Comparison of ENCODE assay signal across 9 cellular contexts in genomic region chr4:72974694-72975487, GRCh38.
A peak's percentile ranks its signal among the peaks of the same experiment; 100 is the strongest.
DNase-seq lines count a peak whose midpoint lies in the region; FAIRE-seq and TF ChIP-seq lines count a peak whose summit lies in the region.
"Had no signal": no experiment of that assay in that cellular context is flagged by ENCODE, and none has a peak within 500 bp of the region (broad histone marks: within the 10 kb centered on the region; RNA-seq: fewer than 3 reads in every experiment).

No MANE protein-coding gene starts in this region.

- TF ChIP-seq EP300 in ovary (IDR thresholded peaks at IDR 0.05), result no peak

- H3K36me3 ChIP-seq in OCI-LY3 (replicated peaks; ENCODE audit: low read depth, low read length), result no peaks in the 10 kb centered on the region
- no peaks in the 10 kb centered on the region for H3K36me3 ChIP-seq in endothelial cell of umbilical vein (ENCODE audit: control insufficient read depth in 2 of 2, extremely low read depth in 1 of 2, insufficient read depth in 2 of 2, low read length in 2 of 2)
- no peaks in the 10 kb centered on the region for H3K36me3 ChIP-seq in skeletal muscle satellite cell (ENCODE audit: insufficient read depth, low read length)
- H3K36me3 ChIP-seq in ovary, result no peaks in the 10 kb centered on the region

- no peak for TF ChIP-seq CTCF in OCI-LY3 (IDR thresholded peaks at IDR 0.05; ENCODE audit: low read depth, low read length)
- TF ChIP-seq CTCF in endothelial cell of umbilical vein (IDR thresholded peaks at IDR 0.05; ENCODE audit: extremely low read depth in 1 of 2, insufficient read depth in 1 of 2, low read depth in 1 of 2, low read length in 2 of 2), result no peak
- no peak for TF ChIP-seq CTCF in ovary (IDR thresholded peaks at IDR 0.05)

- in situ Hi-C loops in KBM-7 (cut with MboI; ENCODE audit: low pct_unique_long_range_greater_than_20kb, low sequenced_read_pairs), result no loop called here

- intact Hi-C loops in endothelial cell of umbilical vein (cut with micrococcal nuclease) (loop anchor here (2.0 to 10.0 kb wide), 4 partner anchors 94 to 658 kb away; partner anchors contain the start of genes ADAMTS3, ANKRD17 and COX18), ovary (cut with DNase I) (no loop called here)

- H3K79me2 ChIP-seq in OCI-LY3 (ENCODE audit: low read length) (no peaks in the 10 kb centered on the region), endothelial cell of umbilical vein (ENCODE audit: control insufficient read depth, insufficient read depth, low read length) (no peaks in the 10 kb centered on the region)

- H3K4me3 ChIP-seq in OCI-LY3 (ENCODE audit: low read length) (no peak overlapping the region), endothelial cell of umbilical vein (replicated peaks in 1 of 3; ENCODE audit: insufficient read depth in 1 of 3, low read depth in 1 of 3, low read length in 3 of 3) (peak overlapping the region in 1 of 3 experiments; percentile 30), skeletal muscle satellite cell (ENCODE audit: low read length) (no peak overlapping the region), ovary (no peak overlapping the region)

- H3K9ac ChIP-seq in OCI-LY3 (ENCODE audit: low read length) (no peak overlapping the region), endothelial cell of umbilical vein (replicated peaks; ENCODE audit: extremely low read depth, insufficient read depth, low read length) (peak overlapping the region; percentile 66), skeletal muscle satellite cell (ENCODE audit: low read depth, low read length) (peak overlapping the region; percentile 56)

- peak; percentile 23 for DNase-seq in KBM-7
- peak; percentile 78 for DNase-seq in endothelial cell of umbilical vein (ENCODE audit: low read depth, low spot score)
- no peak for DNase-seq in ovary
- DNase-seq in Kasumi-1 (lab: John Stamatoyannopoulos, UW), result no peak
- DNase-seq in activated CD4-positive, alpha-beta T cell treated with anti-CD3 and anti-CD28 coated beads, Interleukin-2, amount 50 U/mL, for 48 hours, result no peak
- DNase-seq: activated CD4-positive, alpha-beta T cell treated with anti-CD3 and anti-CD28 coated beads for 36 hours; activated naive CD8-positive, alpha-beta T cell treated with anti-CD3 and anti-CD28 coated beads, Interleukin-2, amount 10 ng/mL, durations not matched to agents 7 days and 5 days had no signal

- H3K27ac ChIP-seq in OCI-LY3 (ENCODE audit: low read length) (no peak overlapping the region), endothelial cell of umbilical vein (ENCODE audit: insufficient read depth, low read depth, low read length) (peak overlapping the region; percentile 91), ovary (no peak overlapping the region)

- peak; percentile 78 for FAIRE-seq in endothelial cell of umbilical vein (lab: Jason Lieb, UNC)

- 57 to 67% (median 63%) methylated on average over 8 of the region's 8 CpGs for WGBS in ovary, 3 donors

- H3K4me1 ChIP-seq in OCI-LY3 (ENCODE audit: low read length), result no peaks in the 10 kb centered on the region
- peaks cover 43% of the 10 kb centered on the region for H3K4me1 ChIP-seq in endothelial cell of umbilical vein (ENCODE audit: control insufficient read depth, extremely low read depth, insufficient read depth, low read length)
- H3K4me1 ChIP-seq in skeletal muscle satellite cell (ENCODE audit: control insufficient read depth, insufficient read depth, low read length), result peaks cover 59% of the 10 kb centered on the region
- H3K4me1 ChIP-seq in ovary (ENCODE audit: insufficient read depth), result no peaks in the 10 kb centered on the region

- no peaks in the 10 kb centered on the region for H3K9me1 ChIP-seq in endothelial cell of umbilical vein (replicated peaks; ENCODE audit: control insufficient read depth, extremely low read depth, insufficient read depth, low read length)

- CTCF ChIA-PET in endothelial cell of umbilical vein (lab: Charles Lee), result interaction anchor here (0.9 to 1.4 kb wide), 8 partner anchors 9 to 273 kb away, joined by 3 to 4 read pairs (median 3); no protein-coding TSS in a partner anchor

- H4K20me1 ChIP-seq in OCI-LY3 (ENCODE audit: insufficient read depth, low read length), result no peaks in the 10 kb centered on the region
- H4K20me1 ChIP-seq in endothelial cell of umbilical vein (replicated peaks; ENCODE audit: control insufficient read depth, extremely low read depth, insufficient read depth, low read length), result no peaks in the 10 kb centered on the region

- TF ChIP-seq POLR2A in endothelial cell of umbilical vein (IDR thresholded peaks at IDR 0.05; ENCODE audit: low read depth, low read length) (peak; percentile 33), ovary (IDR thresholded peaks at IDR 0.05) (no peak)

- dilution Hi-C loops in endothelial cell of umbilical vein (cut with MboI; ENCODE audit: extremely low pct_ligation_motif_present, low sequenced_read_pairs), result no loop called here

- POLR2A ChIA-PET in endothelial cell of umbilical vein (lab: Charles Lee), result interaction anchor here (0.6 kb wide), 1 partner anchor 86 kb away, joined by 6 read pairs; no protein-coding TSS in a partner anchor

- no peaks in the 10 kb centered on the region for H3K27me3 ChIP-seq in OCI-LY3 (ENCODE audit: low read depth, low read length)
- no peaks in the 10 kb centered on the region for H3K27me3 ChIP-seq in endothelial cell of umbilical vein (ENCODE audit: control insufficient read depth in 2 of 2, insufficient read depth in 2 of 2, low read length in 2 of 2)
- H3K27me3 ChIP-seq in skeletal muscle satellite cell (ENCODE audit: control insufficient read depth, insufficient read depth, low read length), result no peaks in the 10 kb centered on the region
- no peaks in the 10 kb centered on the region for H3K27me3 ChIP-seq in ovary

- H2AFZ ChIP-seq in OCI-LY3 (ENCODE audit: low read depth, low read length) (peak overlapping the region; percentile 69; the same call in 1 of the 2 replicates), endothelial cell of umbilical vein (ENCODE audit: low read depth, low read length) (peak overlapping the region; percentile 74)

- H3K4me2 ChIP-seq in OCI-LY3 (ENCODE audit: low read length), result peak overlapping the region; percentile 22
- H3K4me2 ChIP-seq in endothelial cell of umbilical vein (ENCODE audit: insufficient read depth, low read length), result peak overlapping the region; percentile 83
- peak overlapping the region; percentile 43 for H3K4me2 ChIP-seq in skeletal muscle satellite cell (ENCODE audit: low read length)

- no peaks in the 10 kb centered on the region for H3K9me3 ChIP-seq in OCI-LY3 (ENCODE audit: insufficient read depth, low read length)
- no peaks in the 10 kb centered on the region for H3K9me3 ChIP-seq in endothelial cell of umbilical vein (replicated peaks; ENCODE audit: control insufficient read depth, insufficient read depth, low read length)
- H3K9me3 ChIP-seq in skeletal muscle satellite cell (replicated peaks; ENCODE audit: low read length), result no peaks in the 10 kb centered on the region
- H3K9me3 ChIP-seq in ovary, result no peaks in the 10 kb centered on the region

- TSS peak; percentile 14 for BruUV-seq in endothelial cell of umbilical vein (replicated peaks; lab: Mats Ljungman, UMichigan)

TF ChIP-seq in endothelial cell of umbilical vein, 7 proteins besides CTCF, POLR2A, EP300 and RAD21:
- TF ChIP-seq, protein P1, sequence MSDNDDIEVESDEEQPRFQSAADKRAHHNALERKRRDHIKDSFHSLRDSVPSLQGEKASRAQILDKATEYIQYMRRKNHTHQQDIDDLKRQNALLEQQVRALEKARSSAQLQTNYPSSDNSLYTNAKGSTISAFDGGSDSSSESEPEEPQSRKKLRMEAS (IDR thresholded peaks at IDR 0.05; ENCODE audit: insufficient read depth, insufficient read length), result no peak
- TF ChIP-seq FOS (IDR thresholded peaks at IDR 0.05; ENCODE audit: borderline replicate concordance, insufficient read depth, low read length), result no peak
- no peak for TF ChIP-seq EZH2 (IDR thresholded peaks at IDR 0.05; ENCODE audit: borderline replicate concordance, low read depth, low read length, severe bottlenecking)
- TF ChIP-seq POLR2AphosphoS5 (IDR thresholded peaks at IDR 0.05; ENCODE audit: insufficient read depth, low read depth, low read length), result peak; percentile 61
- no peak for TF ChIP-seq JUN (IDR thresholded peaks at IDR 0.05; ENCODE audit: borderline replicate concordance, insufficient read depth, insufficient read length, low read depth)
- peak; percentile 66 for TF ChIP-seq GATA2 (IDR thresholded peaks at IDR 0.05; ENCODE audit: insufficient read depth, insufficient read length, low read depth, low read length)
- TF ChIP-seq MYC (IDR thresholded peaks at IDR 0.05; ENCODE audit: low read depth, low read length), result no peak

Comparison
In these comparisons a context has a peak if more than half of its experiments do, and no peak if none do; other contexts are left out.
1. DNase-seq: peak in KBM-7 (single experiment) and endothelial cell of umbilical vein (single experiment); none in ovary (0 of 5), Kasumi-1 (0 of 2) and activated CD4-positive, alpha-beta T cell treated with anti-CD3 and anti-CD28 coated beads, Interleukin-2, amount 50 U/mL, for 48 hours (0 of 2).
2. H3K4me2 ChIP-seq: peak in every context shown above with its lines; median percentile 83 in endothelial cell of umbilical vein; 43 in skeletal muscle satellite cell; 22 in OCI-LY3.